ENCODE assay signal across 8 cellular contexts in the genomic region with DNA sequence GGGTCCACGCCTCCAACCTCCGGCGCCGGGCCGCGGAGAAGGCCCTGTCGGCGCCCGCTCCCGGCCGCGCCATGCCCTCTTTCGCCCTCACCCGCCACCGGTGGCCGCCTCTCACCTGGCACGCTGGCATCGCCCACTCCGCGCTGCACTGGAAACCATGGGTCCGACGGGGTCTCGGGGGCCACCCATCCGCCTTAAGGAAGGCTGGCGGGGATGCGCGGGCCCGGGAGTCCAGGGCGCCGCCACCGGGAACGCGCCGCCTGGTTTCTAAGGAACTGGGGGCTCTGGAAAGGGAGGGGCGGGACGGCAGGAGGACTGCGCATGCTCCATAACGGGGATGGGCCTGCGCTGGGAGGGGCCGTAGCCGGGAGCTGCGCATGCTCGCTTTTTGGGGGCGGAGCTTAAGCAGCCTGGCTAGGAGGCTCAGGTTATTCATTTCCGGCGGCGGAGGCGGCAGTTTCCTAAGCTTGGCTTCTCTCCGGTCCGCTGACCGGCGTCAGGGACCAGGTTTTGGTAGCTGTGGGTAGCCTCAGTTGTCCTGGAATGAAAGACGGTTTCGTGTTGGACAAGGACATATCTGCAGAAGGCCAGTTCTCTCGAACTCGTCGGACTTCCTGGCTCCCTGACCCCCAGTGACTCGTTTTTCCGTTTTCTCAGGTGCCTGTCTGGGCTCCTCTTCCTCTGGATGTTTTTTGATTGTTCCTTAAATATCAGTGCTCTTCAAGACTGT. TPM values are rescaled to one million over a fixed set of nuclear protein-coding genes. Genes with fewer than 3 reads are reported as not detected.
DNase-seq lines count a peak whose midpoint lies in the region; ATAC-seq and TF ChIP-seq lines count a peak whose summit lies in the region.

A gene with protein sequence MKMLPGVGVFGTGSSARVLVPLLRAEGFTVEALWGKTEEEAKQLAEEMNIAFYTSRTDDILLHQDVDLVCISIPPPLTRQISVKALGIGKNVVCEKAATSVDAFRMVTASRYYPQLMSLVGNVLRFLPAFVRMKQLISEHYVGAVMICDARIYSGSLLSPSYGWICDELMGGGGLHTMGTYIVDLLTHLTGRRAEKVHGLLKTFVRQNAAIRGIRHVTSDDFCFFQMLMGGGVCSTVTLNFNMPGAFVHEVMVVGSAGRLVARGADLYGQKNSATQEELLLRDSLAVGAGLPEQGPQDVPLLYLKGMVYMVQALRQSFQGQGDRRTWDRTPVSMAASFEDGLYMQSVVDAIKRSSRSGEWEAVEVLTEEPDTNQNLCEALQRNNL (minus strand): TSS at position 269 of the 730 bp plus-strand sequence. CDS start 33,601 bp downstream, outside the sequence.

- TF ChIP-seq POLR2A in GM10847 (IDR thresholded peaks at IDR 0.05; ENCODE audit: extremely low read depth, insufficient read length) = peak; percentile 89
- TF ChIP-seq POLR2A in tibial nerve (IDR thresholded peaks at IDR 0.05) = peak; percentile 88 to 93

- H2AFZ ChIP-seq in SU-DHL-6 (ENCODE audit: low read depth, low read length, severe bottlenecking) = peak within 1 kb of the TSS; percentile 59
- H2AFZ ChIP-seq in parathyroid adenoma = peak within 1 kb of the TSS; percentile 97

- H3K4me1 ChIP-seq in parathyroid adenoma (peaks cover 14% of the 10 kb centered on the region), tibial nerve (peaks cover 0 to 23% (median 8%) of the 10 kb centered on the region in 4 donors)

- H3K79me2 ChIP-seq in SU-DHL-6 (ENCODE audit: insufficient read depth, low read length) (peaks cover 50% of the 10 kb centered on the region), parathyroid adenoma (peaks cover 41% of the 10 kb centered on the region)

- no peaks in the 10 kb centered on the region for H4K20me1 ChIP-seq in SU-DHL-6 (ENCODE audit: low read depth, low read length)

- intact Hi-C loops in Right ventricle myocardium superior (cut with DNase I) = no loop called here

- peak; percentile 89 for ATAC-seq in HG02642 (IDR thresholded peaks at IDR 0.05; ENCODE audit: poor library complexity, unreplicated experiment)
- peak; percentile 100 for ATAC-seq in Right ventricle myocardium superior (ENCODE audit: poor library complexity)

- peak within 1 kb of the TSS; percentile 56 for H3K27ac ChIP-seq in SU-DHL-6 (ENCODE audit: low read depth, low read length)
- H3K27ac ChIP-seq in parathyroid adenoma = peak within 1 kb of the TSS; percentile 76
- H3K27ac ChIP-seq in tibial nerve = peak within 1 kb of the TSS; percentile 72 to 92 (median 82)

- H3K9me3 ChIP-seq in SU-DHL-6 (ENCODE audit: insufficient read depth, low read length) = no peaks in the 10 kb centered on the region
- H3K9me3 ChIP-seq in parathyroid adenoma (ENCODE audit: control insufficient read depth, low read length) = no peaks in the 10 kb centered on the region
- no peaks in the 10 kb centered on the region for H3K9me3 ChIP-seq in tibial nerve

- no peak for TF ChIP-seq CTCF in SU-DHL-6 (IDR thresholded peaks at IDR 0.05; ENCODE audit: insufficient read depth, low read length, poor library complexity, severe bottlenecking)
- no peak for TF ChIP-seq CTCF in parathyroid adenoma (IDR thresholded peaks at IDR 0.05)
- TF ChIP-seq CTCF in tibial nerve (IDR thresholded peaks at IDR 0.05) = peak in 1 of 5 experiments; percentile 5

- H3K4me3 ChIP-seq in SU-DHL-6 (ENCODE audit: insufficient read depth, low read length, poor library complexity, severe bottlenecking) (peak within 1 kb of the TSS; percentile 77), parathyroid adenoma (ENCODE audit: low read depth, low read length) (peak within 1 kb of the TSS; percentile 96), tibial nerve (peak within 1 kb of the TSS; percentile 69 to 91 (median 86))

- no peaks in the 10 kb centered on the region for H3K36me3 ChIP-seq in SU-DHL-6 (ENCODE audit: low read length)
- H3K36me3 ChIP-seq in parathyroid adenoma (ENCODE audit: control insufficient read depth, insufficient read depth, low read length) = no peaks in the 10 kb centered on the region
- H3K36me3 ChIP-seq in tibial nerve = peaks cover 0 to 14% (median 0%) of the 10 kb centered on the region in 3 donors

- H3K9ac ChIP-seq in SU-DHL-6 (ENCODE audit: low read length) = peak within 1 kb of the TSS; percentile 81
- H3K9ac ChIP-seq in parathyroid adenoma = peak within 1 kb of the TSS; percentile 42

- 0% methylated on average over 32 to 38 of the region's 59 CpGs for WGBS in tibial nerve, 2 donors

- H3K27me3 ChIP-seq in SU-DHL-6 (ENCODE audit: low read length) (no peaks in the 10 kb centered on the region), parathyroid adenoma (ENCODE audit: control insufficient read depth, insufficient read depth, low read length) (no peaks in the 10 kb centered on the region), tibial nerve (no peaks in the 10 kb centered on the region)

- DNase-seq in NCI-H128 (lab: John Stamatoyannopoulos, UW; ENCODE audit: unreplicated experiment) = peak; percentile 78
- peak; percentile 94 for DNase-seq in activated naive CD8-positive, alpha-beta T cell treated with anti-CD3 and anti-CD28 coated beads, Interleukin-2, amount 50 U/mL, for 16 hours (ENCODE audit: low read depth, low spot score)
- peak; percentile 98 for DNase-seq in Right ventricle myocardium superior
- peak; percentile 91 to 93 for DNase-seq in tibial nerve (ENCODE audit: low spot score in 2 of 2)

- H3K9me2 ChIP-seq in SU-DHL-6 (replicated peaks; ENCODE audit: insufficient read depth, low read length) = no peaks in the 10 kb centered on the region

- H3F3A ChIP-seq in SU-DHL-6 (ENCODE audit: insufficient read depth) = no peaks in the 10 kb centered on the region

- TF ChIP-seq EP300 in tibial nerve (IDR thresholded peaks at IDR 0.05) = peak; percentile 89 to 95

- peak within 1 kb of the TSS; percentile 68 for H3K4me2 ChIP-seq in SU-DHL-6 (ENCODE audit: low read depth, low read length, poor library complexity, severe bottlenecking)
- peak within 1 kb of the TSS; percentile 97 for H3K4me2 ChIP-seq in parathyroid adenoma (ENCODE audit: low read length)

RNA-seq across cellular contexts. Expression of the gene that starts here (rescaled TPM):
- total RNA-seq in Right ventricle myocardium superior (7.8 TPM), tibial nerve (10 to 100 TPM; 10.5 to 24.6 (median 17.2) TPM)

Comparison
In these comparisons a context has a peak if more than half of its experiments do, and no peak if none do; other contexts are left out.
1. Peak in every context shown above with its lines: DNase-seq, ATAC-seq, H3K4me3 ChIP-seq and H3K27ac ChIP-seq.